ENCODE assay signal across 18 cellular contexts in the genomic region with DNA sequence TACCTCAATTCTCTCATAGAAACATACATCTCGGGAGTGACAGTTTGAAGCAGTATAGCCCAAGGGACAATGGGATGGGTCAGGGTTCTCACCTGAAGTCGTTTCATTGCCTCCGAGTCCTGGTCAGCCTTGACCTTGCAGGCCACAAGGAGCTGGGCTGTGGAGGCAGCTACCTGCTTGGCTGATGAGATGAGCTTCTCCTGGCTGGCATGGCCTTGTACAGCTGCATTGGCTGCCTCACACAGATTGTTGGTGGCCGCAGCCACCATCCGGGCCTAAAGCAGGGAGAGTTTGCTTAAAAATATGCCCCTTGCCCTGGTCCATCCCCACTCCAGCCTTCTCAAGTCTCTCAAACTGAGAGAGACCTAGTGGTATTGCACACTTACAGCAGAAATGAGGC. TPM values are rescaled to one million over a fixed set of nuclear protein-coding genes. Genes with fewer than 3 reads are reported as not detected.
"Had no signal": no experiment of that assay in that cellular context is flagged by ENCODE, and none has a peak within 500 bp of the region (broad histone marks: within the 10 kb centered on the region; RNA-seq: fewer than 3 reads in every experiment).

No MANE protein-coding gene starts in this region.

- H3K27ac Mint-ChIP-seq: activated B cell treated with CpG ODN at 0.5 μM for 24 hours; activated CD4-positive, alpha-beta memory T cell treated with anti-CD3 and anti-CD28 coated beads for 36 hours; activated naive CD8-positive, alpha-beta T cell treated with anti-CD3 and anti-CD28 coated beads for 36 hours; stimulated activated naive CD8-positive, alpha-beta T cell treated with anti-CD3 and anti-CD28 coated beads, Interleukin-15, Interleukin-2, amounts not matched to agents 100 ng/mL and 50 ng/mL, for 24 hours had no signal

- DNase-seq: activated B cell treated with CpG ODN at 0.5 μM for 24 hours; activated CD4-positive, alpha-beta memory T cell treated with anti-CD3 and anti-CD28 coated beads for 36 hours; activated CD4-positive, alpha-beta T cell treated with anti-CD3 and anti-CD28 coated beads for 4 hours; activated naive CD8-positive, alpha-beta T cell treated with anti-CD3 and anti-CD28 coated beads for 36 hours; activated T-cell treated with anti-CD3 and anti-CD28 coated beads for 4 hours; amygdala; effector CD8-positive, alpha-beta T cell; left cardiac atrium; lower lobe of right lung; naive thymus-derived CD8-positive, alpha-beta T cell; stimulated activated CD4-positive, alpha-beta T cell treated with anti-CD3 and anti-CD28 coated beads, Interleukin-2, amount 100 ng/mL, for 24 hours had no signal

- H3K4me3 Mint-ChIP-seq: activated B cell treated with CpG ODN at 0.5 μM for 24 hours; activated CD4-positive, alpha-beta memory T cell treated with anti-CD3 and anti-CD28 coated beads for 36 hours; activated naive CD8-positive, alpha-beta T cell treated with anti-CD3 and anti-CD28 coated beads for 36 hours; brain; naive thymus-derived CD8-positive, alpha-beta T cell; stimulated activated naive CD8-positive, alpha-beta T cell treated with anti-CD3 and anti-CD28 coated beads, Interleukin-15, Interleukin-2, amounts not matched to agents 100 ng/mL and 50 ng/mL, for 24 hours had no signal

- H3K4me3 ChIP-seq: lower lobe of right lung, pancreas, SK-N-MC, vagina had no signal

- H3K4me1 ChIP-seq: vagina had no signal

- ATAC-seq: naive thymus-derived CD8-positive, alpha-beta T cell; pancreas had no signal

- H3K27me3 ChIP-seq: pancreas, vagina had no signal

- H3K27me3 Mint-ChIP-seq: activated B cell treated with CpG ODN at 0.5 μM for 24 hours; activated CD4-positive, alpha-beta memory T cell treated with anti-CD3 and anti-CD28 coated beads for 36 hours; activated naive CD8-positive, alpha-beta T cell treated with anti-CD3 and anti-CD28 coated beads for 36 hours; brain; naive thymus-derived CD8-positive, alpha-beta T cell; stimulated activated naive CD8-positive, alpha-beta T cell treated with anti-CD3 and anti-CD28 coated beads, Interleukin-15, Interleukin-2, amounts not matched to agents 100 ng/mL and 50 ng/mL, for 24 hours had no signal

- H3K4me1 Mint-ChIP-seq: brain had no signal

- H3K9me3 ChIP-seq: lower lobe of right lung, pancreas, vagina had no signal

- H3K9me3 Mint-ChIP-seq: activated B cell treated with CpG ODN at 0.5 μM for 24 hours; activated CD4-positive, alpha-beta memory T cell treated with anti-CD3 and anti-CD28 coated beads for 36 hours; activated naive CD8-positive, alpha-beta T cell treated with anti-CD3 and anti-CD28 coated beads for 36 hours; brain; naive thymus-derived CD8-positive, alpha-beta T cell; stimulated activated naive CD8-positive, alpha-beta T cell treated with anti-CD3 and anti-CD28 coated beads, Interleukin-15, Interleukin-2, amounts not matched to agents 100 ng/mL and 50 ng/mL, for 24 hours had no signal

- H3K27ac ChIP-seq: pancreas, SK-N-MC had no signal

RNA-seq across cellular contexts. Expression of a gene that starts 24.5 kb away (rescaled TPM):
- total RNA-seq: activated B cell treated with CpG ODN at 0.5 μM for 24 hours; glomerular endothelial cell; lower lobe of right lung; mesenteric fat pad; naive thymus-derived CD8-positive, alpha-beta T cell had no signal
